In the genomic region with DNA sequence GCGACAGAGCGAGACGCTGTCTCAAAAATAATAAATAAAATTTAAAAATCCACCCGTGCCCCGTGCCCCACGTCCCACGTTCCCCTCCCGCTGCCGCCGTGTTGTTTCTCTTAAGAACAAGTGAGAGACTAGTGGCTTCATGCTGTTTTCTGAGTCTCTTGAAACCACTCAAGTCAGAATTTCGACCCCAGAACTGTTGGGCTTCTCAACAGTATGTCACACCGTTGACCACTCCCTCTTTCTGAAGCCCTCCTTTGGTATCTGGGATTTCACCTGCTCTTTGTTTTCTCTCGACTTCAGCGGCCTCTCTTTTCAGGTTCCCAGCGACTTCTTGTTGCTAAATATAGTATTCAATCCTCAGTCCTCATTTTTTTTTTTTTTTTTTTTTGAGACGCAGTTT, we compare ENCODE assay signal across 9 cellular contexts. TPM values are rescaled to one million over a fixed set of nuclear protein-coding genes. Genes with fewer than 3 reads are reported as not detected.
DNase-seq lines count a peak whose midpoint lies in the region; ATAC-seq and TF ChIP-seq lines count a peak whose summit lies in the region.
"Had no signal": no experiment of that assay in that cellular context is flagged by ENCODE, and none has a peak within 500 bp of the region (broad histone marks: within the 10 kb centered on the region; RNA-seq: fewer than 3 reads in every experiment).

No MANE protein-coding gene starts in this region.

- no peak overlapping the region for H2AFZ ChIP-seq in mesenchymal stem cell (ENCODE audit: low read depth, low read length)

- H3K27me3 ChIP-seq in heart left ventricle: no peaks in the 10 kb centered on the region
- no peaks in the 10 kb centered on the region for H3K27me3 ChIP-seq in mesenchymal stem cell (ENCODE audit: control insufficient read depth in 1 of 2, insufficient read depth in 1 of 2, low read length in 2 of 2)
- H3K27me3 ChIP-seq in uterus: no peaks in the 10 kb centered on the region

- DNase-seq in heart left ventricle (no peak), left cardiac atrium (no peak), astrocyte of the cerebellum (ENCODE audit: low read depth) (no peak), mesenchymal stem cell (peak; percentile 22), uterus (no peak), UCSD-AML1 (lab: John Stamatoyannopoulos, UW; ENCODE audit: unreplicated experiment) (no peak)
- no peak for DNase-seq in stimulated activated CD4-positive, alpha-beta T cell treated with anti-CD3 and anti-CD28 coated beads, Interleukin-4, amount 100 ng/mL, for 1 hour
- no peak for DNase-seq in stimulated activated naive CD4-positive, alpha-beta T cell (lab: John Stamatoyannopoulos, UW)
- DNase-seq: NCI-H1694 had no signal

- no peaks in the 10 kb centered on the region for H3K9me3 ChIP-seq in heart left ventricle
- H3K9me3 ChIP-seq in mesenchymal stem cell (ENCODE audit: control insufficient read depth, low read length): no peaks in the 10 kb centered on the region
- no peaks in the 10 kb centered on the region for H3K9me3 ChIP-seq in uterus

- TF ChIP-seq CTCF in heart left ventricle (IDR thresholded peaks at IDR 0.05) (no peak), astrocyte of the cerebellum (IDR thresholded peaks at IDR 0.05; ENCODE audit: low read depth, low read length, missing control alignments) (no peak), uterus (IDR thresholded peaks at IDR 0.05) (no peak)

- no peak overlapping the region for H3K18ac ChIP-seq in mesenchymal stem cell (ENCODE audit: low read depth in 1 of 2, low read length in 2 of 2)

- peak overlapping the region; percentile 42 to 97 (median 68) for H3K4me3 ChIP-seq in heart left ventricle
- H3K4me3 ChIP-seq in astrocyte of the cerebellum (ENCODE audit: low read depth, low read length): peak overlapping the region; percentile 96
- peak overlapping the region in 1 of 2 experiments; percentile 90 for H3K4me3 ChIP-seq in mesenchymal stem cell (ENCODE audit: insufficient read depth in 1 of 2, low read depth in 1 of 2, low read length in 2 of 2)
- H3K4me3 ChIP-seq in uterus: peak overlapping the region; percentile 59 to 66

- no peak overlapping the region for H2BK120ac ChIP-seq in mesenchymal stem cell (ENCODE audit: low read depth, low read length)

- no peak overlapping the region for H2BK12ac ChIP-seq in mesenchymal stem cell (ENCODE audit: low read length in 2 of 2)

- H3K4me2 ChIP-seq in mesenchymal stem cell (ENCODE audit: low read length, poor library complexity, severe bottlenecking): peak overlapping the region; percentile 34

- H3K4me1 ChIP-seq in heart left ventricle (peaks cover 0 to 32% (median 10%) of the 10 kb centered on the region in 12 donors), mesenchymal stem cell (ENCODE audit: control insufficient read depth, insufficient read depth, low read depth, low read length) (peaks cover 5% of the 10 kb centered on the region), uterus (no peaks in the 10 kb centered on the region)

- H3K23ac ChIP-seq in mesenchymal stem cell (ENCODE audit: low read length in 2 of 2): no peak overlapping the region

- no peak overlapping the region for H3K14ac ChIP-seq in mesenchymal stem cell (ENCODE audit: low read length in 2 of 2)

- no peak overlapping the region for H2BK5ac ChIP-seq in mesenchymal stem cell (ENCODE audit: low read depth, low read length, poor library complexity, severe bottlenecking)

- no peak for ATAC-seq in heart left ventricle
- no peak for ATAC-seq in left cardiac atrium

- peaks cover 0 to 29% (median 21%) of the 10 kb centered on the region in 9 donors for H3K36me3 ChIP-seq in heart left ventricle
- peaks cover 11 to 21% of the 10 kb centered on the region in 2 experiments for H3K36me3 ChIP-seq in mesenchymal stem cell (ENCODE audit: control insufficient read depth in 1 of 2, insufficient read depth in 2 of 2, low read depth in 1 of 2, low read length in 2 of 2)
- H3K36me3 ChIP-seq in uterus: no peaks in the 10 kb centered on the region

- no peak overlapping the region for H3K4ac ChIP-seq in mesenchymal stem cell (ENCODE audit: low read depth in 1 of 2, low read length in 2 of 2)

- peak overlapping the region in 7 of 12 donors; percentile 82 to 97 (median 92) for H3K27ac ChIP-seq in heart left ventricle
- no peak overlapping the region for H3K27ac ChIP-seq in mesenchymal stem cell (ENCODE audit: low read length, poor library complexity, severe bottlenecking)
- peak overlapping the region; percentile 78 to 81 for H3K27ac ChIP-seq in uterus

- H2AK5ac ChIP-seq in mesenchymal stem cell (ENCODE audit: low read length, severe bottlenecking): no peak overlapping the region

- peaks cover 14% of the 10 kb centered on the region for H3K79me1 ChIP-seq in mesenchymal stem cell (replicated peaks; ENCODE audit: low read length, poor library complexity, severe bottlenecking)

- no peak overlapping the region for H4K8ac ChIP-seq in mesenchymal stem cell (ENCODE audit: low read length)

- intact Hi-C loops in heart left ventricle (cut with DNase I) (no loop called here), left cardiac atrium (cut with DNase I) (no loop called here), uterus (cut with DNase I; ENCODE audit: low total_unique reads) (no loop called here)

- in situ Hi-C loops in astrocyte of the cerebellum (cut with HindIII; ENCODE audit: low sequenced_read_pairs): no loop called here

- H2BK15ac ChIP-seq in mesenchymal stem cell (ENCODE audit: low read depth, poor library complexity, severe bottlenecking): no peak overlapping the region

- no peak overlapping the region for H4K91ac ChIP-seq in mesenchymal stem cell (ENCODE audit: low read length)

- WGBS in heart left ventricle, 4 donors: 51 to 61% (median 56%) methylated on average over 16 of the region's 16 CpGs
- WGBS in mesenchymal stem cell: 83% methylated on average over 15 of the region's 16 CpGs

- H3K9ac ChIP-seq in mesenchymal stem cell (ENCODE audit: low read length): peak overlapping the region; percentile 94

- TF ChIP-seq POLR2A in heart left ventricle (IDR thresholded peaks at IDR 0.05) (no peak), uterus (IDR thresholded peaks at IDR 0.05) (no peak)

RNA-seq across cellular contexts. Expression of gene PPIL2, which starts 1.0 kb away (rescaled TPM):
- total RNA-seq in heart left ventricle (10 to 100 TPM; 13.5 to 31.0 (median 23.8) TPM), left cardiac atrium (10 to 100 TPM; 21.0 to 23.2 TPM), uterus (10 to 100 TPM in 2 of 4 donors, 1 to 10 TPM in 2; 5.6 to 37.9 (median 15.3) TPM)
- 10 to 100 TPM; 23.2 to 25.8 TPM for polyA plus RNA-seq in heart left ventricle
- polyA plus RNA-seq in mesenchymal stem cell (2013, experiment 1 of 2): 30.8 TPM
- 29.5 TPM for polyA plus RNA-seq in mesenchymal stem cell (2013, experiment 2 of 2)

RNA-seq across cellular contexts. Expression of gene SDF2L1, which starts 24.7 kb away (rescaled TPM):
- 10 to 100 TPM; 14.1 to 54.1 (median 24.5) TPM for total RNA-seq in heart left ventricle
- 100 to 1,000 TPM in 1 of 2 donors, 10 to 100 TPM in 1; 22.7 to 226 TPM for polyA plus RNA-seq in heart left ventricle
- total RNA-seq in left cardiac atrium: 10 to 100 TPM; 38.7 to 44.3 TPM
- polyA plus RNA-seq in mesenchymal stem cell (2013, experiment 1 of 2): 27.4 TPM
- polyA plus RNA-seq in mesenchymal stem cell (2013, experiment 2 of 2): 27.8 TPM
- total RNA-seq in uterus: 10 to 100 TPM in 2 of 4 donors, 1 to 10 TPM in 2; 1.8 to 22.4 (median 11.3) TPM

RNA-seq across cellular contexts. Expression of gene CCDC116, which starts 34.2 kb away (rescaled TPM):
- total RNA-seq in heart left ventricle (1 to 10 TPM in 1 of 9 donors, under 1 TPM in 4, not detected in 4; 0.18 to 1.3 (median 0.26) TPM), left cardiac atrium (under 1 TPM; 0.18 to 0.44 TPM), uterus (1 to 10 TPM in 2 of 4 donors, not detected in 2; 1.5 to 3.5 TPM)
- polyA plus RNA-seq in heart left ventricle: under 1 TPM; 0.19 to 0.27 TPM
- 0.18 TPM for polyA plus RNA-seq in mesenchymal stem cell (2013, experiment 1 of 2)
- 0.11 TPM for polyA plus RNA-seq in mesenchymal stem cell (2013, experiment 2 of 2)

RNA-seq across cellular contexts. Expression of gene YDJC, which starts 37.0 kb away (rescaled TPM):
- total RNA-seq in heart left ventricle: 10 to 100 TPM in 2 of 9 donors, 1 to 10 TPM in 7; 3.0 to 19.8 (median 5.4) TPM
- polyA plus RNA-seq in heart left ventricle: 10 to 100 TPM in 1 of 2 donors, 1 to 10 TPM in 1; 8.1 to 17.5 TPM
- total RNA-seq in left cardiac atrium: 1 to 10 TPM; 5.7 to 6.4 TPM
- 13.7 TPM for polyA plus RNA-seq in mesenchymal stem cell (2013, experiment 1 of 2)
- 13.9 TPM for polyA plus RNA-seq in mesenchymal stem cell (2013, experiment 2 of 2)
- 10 to 100 TPM; 10.9 to 42.5 (median 16.0) TPM for total RNA-seq in uterus
